Comparison of ENCODE assay signal across 9 cellular contexts in the genomic region with DNA sequence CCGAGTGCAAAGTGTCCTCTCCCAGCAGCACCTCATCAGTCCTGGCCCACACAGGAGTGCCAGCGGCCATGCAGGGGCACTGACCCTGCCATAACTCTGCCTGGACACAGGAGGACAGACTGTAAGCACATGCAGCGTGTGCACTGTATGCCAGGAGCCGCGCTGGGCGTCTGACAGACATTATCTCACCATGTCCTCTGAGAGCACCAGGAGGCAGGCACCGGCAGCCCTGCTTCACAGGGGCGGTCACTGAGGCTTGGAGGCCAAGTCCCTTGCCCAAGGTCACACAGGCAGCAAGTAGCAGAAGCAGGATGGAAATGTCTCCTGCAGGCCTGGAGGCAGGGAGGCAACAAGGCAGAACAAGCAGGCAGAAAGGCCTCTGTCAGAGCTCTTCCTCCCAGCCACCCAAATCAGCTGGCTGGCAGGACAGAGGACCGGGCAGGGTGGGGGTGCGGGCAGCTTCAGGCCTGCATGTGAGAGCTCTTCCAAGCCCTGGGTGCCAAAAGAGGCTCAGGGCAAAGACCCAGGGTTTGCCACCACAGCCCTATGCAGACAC. TPM values are rescaled to one million over a fixed set of nuclear protein-coding genes. Genes with fewer than 3 reads are reported as not detected.
DNase-seq lines count a peak whose midpoint lies in the region; ATAC-seq and TF ChIP-seq lines count a peak whose summit lies in the region.
"Had no signal": no experiment of that assay in that cellular context is flagged by ENCODE, and none has a peak within 500 bp of the region (broad histone marks: within the 10 kb centered on the region; RNA-seq: fewer than 3 reads in every experiment).

No MANE protein-coding gene starts in this region.

- H3K4me1 ChIP-seq in right atrium auricular region (peaks cover 0 to 98% of the 10 kb centered on the region in 2 donors), psoas muscle (peaks cover 93% of the 10 kb centered on the region)

- H3K4me3 Mint-ChIP-seq in activated T-cell treated with anti-CD3 and anti-CD28 coated beads, Interleukin-2, amount 50 U/mL, for 4 hours: peak overlapping the region; percentile 93

- no peak for ATAC-seq in activated T-cell treated with anti-CD3 and anti-CD28 coated beads, Interleukin-2, amount 50 U/mL, for 4 hours
- ATAC-seq in psoas muscle: peak in 1 of 4 donors; percentile 10
- ATAC-seq in HG02588 (IDR thresholded peaks at IDR 0.05; ENCODE audit: unreplicated experiment): no peak
- ATAC-seq in HG03521 (IDR thresholded peaks at IDR 0.05; ENCODE audit: unreplicated experiment): no peak

- H3K27ac ChIP-seq in right atrium auricular region (peak overlapping the region; percentile 94 to 96), psoas muscle (peak overlapping the region; percentile 78)

- peak; percentile 53 for DNase-seq in H7
- DNase-seq in activated T-cell treated with anti-CD3 and anti-CD28 coated beads, Interleukin-2, amount 50 U/mL, for 4 hours: no peak
- DNase-seq in right atrium auricular region (ENCODE audit: low spot score): no peak
- DNase-seq in psoas muscle: no peak
- no peak for DNase-seq in SKM-1 (lab: John Stamatoyannopoulos, UW; ENCODE audit: unreplicated experiment)
- no peak for DNase-seq in inferior parietal cortex (ENCODE audit: extremely low spot score)
- DNase-seq: central memory CD4-positive, alpha-beta T cell had no signal

- H3K4me3 ChIP-seq in H7 (ENCODE audit: insufficient read depth, low read depth, low read length): no peak overlapping the region
- no peak overlapping the region for H3K4me3 ChIP-seq in right atrium auricular region
- H3K4me3 ChIP-seq in psoas muscle: no peak overlapping the region

- intact Hi-C loops in psoas muscle (cut with DNase I): no loop called here

- TF ChIP-seq CTCF in right atrium auricular region (IDR thresholded peaks at IDR 0.05): no peak
- TF ChIP-seq CTCF in psoas muscle (IDR thresholded peaks at IDR 0.05): no peak

- H3K4me1 Mint-ChIP-seq in activated T-cell treated with anti-CD3 and anti-CD28 coated beads, Interleukin-2, amount 50 U/mL, for 4 hours (ENCODE audit: low read depth): peaks cover 98% of the 10 kb centered on the region

- no peaks in the 10 kb centered on the region for H3K9me3 Mint-ChIP-seq in activated T-cell treated with anti-CD3 and anti-CD28 coated beads, Interleukin-2, amount 50 U/mL, for 4 hours

- H3K36me3 Mint-ChIP-seq in activated T-cell treated with anti-CD3 and anti-CD28 coated beads, Interleukin-2, amount 50 U/mL, for 4 hours (ENCODE audit: insufficient read depth): peaks cover 7% of the 10 kb centered on the region

- no peaks in the 10 kb centered on the region for H3K27me3 ChIP-seq in H7 (ENCODE audit: control insufficient read depth, insufficient read depth, low read length)
- no peaks in the 10 kb centered on the region for H3K27me3 ChIP-seq in right atrium auricular region
- no peaks in the 10 kb centered on the region for H3K27me3 ChIP-seq in psoas muscle (ENCODE audit: insufficient read depth in 3 of 3, low read length in 2 of 3)

- 24 to 44% (median 34%) methylated on average over 10 of the region's 10 CpGs for WGBS in psoas muscle, 3 donors

- no peaks in the 10 kb centered on the region for H3K9me3 ChIP-seq in right atrium auricular region
- H3K9me3 ChIP-seq in psoas muscle: no peaks in the 10 kb centered on the region

- H3K36me3 ChIP-seq in H7 (replicated peaks; ENCODE audit: control insufficient read depth, insufficient read depth, low read length) (no peaks in the 10 kb centered on the region; the same call in 1 of the 2 replicates), right atrium auricular region (no peaks in the 10 kb centered on the region), psoas muscle (ENCODE audit: insufficient read depth in 1 of 2, low read depth in 1 of 2) (no peaks in the 10 kb centered on the region)

- H3K27me3 Mint-ChIP-seq in activated T-cell treated with anti-CD3 and anti-CD28 coated beads, Interleukin-2, amount 50 U/mL, for 4 hours (ENCODE audit: low read depth): no peaks in the 10 kb centered on the region

RNA-seq across cellular contexts. Expression of a gene that starts 8.4 kb away (rescaled TPM):
- total RNA-seq in H7 (2014; rRNA removed; shearing (Covaris generic)): 16.9 and 27.1 TPM in 2 replicates
- total RNA-seq in activated T-cell treated with anti-CD3 and anti-CD28 coated beads, Interleukin-2, amount 50 U/mL, for 4 hours: 10 to 100 TPM; 75.5 to 87.3 (median 86.0) TPM
- total RNA-seq in right atrium auricular region (10 to 100 TPM in 1 of 2 donors, 1 to 10 TPM in 1; 8.3 to 11.6 TPM), psoas muscle (10 to 100 TPM in 1 of 4 donors, 1 to 10 TPM in 3; 3.6 to 11.4 (median 8.3) TPM)
- polyA plus RNA-seq in psoas muscle: 1 to 10 TPM; 3.6 to 6.1 (median 5.1) TPM

RNA-seq across cellular contexts. Expression of a gene that starts 34.7 kb away (rescaled TPM):
- 38.3 and 45.6 TPM in 2 replicates for total RNA-seq in H7 (2014; rRNA removed; shearing (Covaris generic))
- 10 to 100 TPM; 89.6 to 91.5 (median 89.9) TPM for total RNA-seq in activated T-cell treated with anti-CD3 and anti-CD28 coated beads, Interleukin-2, amount 50 U/mL, for 4 hours
- 10 to 100 TPM in 1 of 2 donors, 1 to 10 TPM in 1; 4.7 to 11.4 TPM for total RNA-seq in right atrium auricular region
- total RNA-seq in psoas muscle: 10 to 100 TPM in 3 of 4 donors, 1 to 10 TPM in 1; 9.7 to 17.4 (median 12.2) TPM
- polyA plus RNA-seq in psoas muscle: 10 to 100 TPM; 16.6 to 39.6 (median 37.1) TPM

RNA-seq across cellular contexts. Expression of a gene that starts 41.8 kb away (rescaled TPM):
- total RNA-seq in H7 (2014; rRNA removed; shearing (Covaris generic)): 0.94 and 3.4 TPM in 2 replicates
- 1 to 10 TPM; 2.3 to 3.5 (median 2.8) TPM for total RNA-seq in activated T-cell treated with anti-CD3 and anti-CD28 coated beads, Interleukin-2, amount 50 U/mL, for 4 hours
- total RNA-seq in right atrium auricular region (under 1 TPM in 1 of 2 donors, not detected in 1; 0.20 TPM), psoas muscle (under 1 TPM in 2 of 4 donors, not detected in 2; 0.40 to 0.44 TPM)
- under 1 TPM in 2 of 3 donors, not detected in 1; 0.05 to 0.12 TPM for polyA plus RNA-seq in psoas muscle

RNA-seq across cellular contexts. Expression of a gene that starts 55.6 kb away (rescaled TPM):
- 18.5 and 24.6 TPM in 2 replicates for total RNA-seq in H7 (2014; rRNA removed; shearing (Covaris generic))
- total RNA-seq in activated T-cell treated with anti-CD3 and anti-CD28 coated beads, Interleukin-2, amount 50 U/mL, for 4 hours: 10 to 100 TPM; 22.0 to 25.7 (median 24.7) TPM
- 10 to 100 TPM; 31.7 to 59.0 TPM for total RNA-seq in right atrium auricular region
- 10 to 100 TPM in 3 of 4 donors, 1 to 10 TPM in 1; 8.9 to 52.6 (median 27.3) TPM for total RNA-seq in psoas muscle
- 10 to 100 TPM; 14.0 to 31.4 (median 14.8) TPM for polyA plus RNA-seq in psoas muscle
